9 cellular contexts compared by ENCODE assay signal in genomic region chrX:45756562-45756961, GRCh38.
DNase-seq lines count a peak whose midpoint lies in the region; ATAC-seq, FAIRE-seq and TF ChIP-seq lines count a peak whose summit lies in the region.
"Had no signal": no experiment of that assay in that cellular context is flagged by ENCODE, and none has a peak within 500 bp of the region (broad histone marks: within the 10 kb centered on the region; RNA-seq: fewer than 3 reads in every experiment).

No MANE protein-coding gene starts in this region.

- H3K9me3 Mint-ChIP-seq in stimulated activated naive CD8-positive, alpha-beta T cell treated with anti-CD3 and anti-CD28 coated beads, Interleukin-15, Interleukin-2, amounts not matched to agents 100 ng/mL and 50 ng/mL, for 24 hours, result no peaks in the 10 kb centered on the region
- H3K9me3 Mint-ChIP-seq in astrocyte (ENCODE audit: unreplicated experiment), result no peaks in the 10 kb centered on the region
- H3K9me3 Mint-ChIP-seq in activated T-helper 2 cell treated with anti-CD3 and anti-CD28 coated beads, Interferon-gamma antibody, Interleukin-2, Interleukin-4, amounts not matched to agents 10 μg/mL and 5 μg/mL and 100 μg/mL, durations not matched to agents 14 hours and 24 hours and 36 hours, result no peaks in the 10 kb centered on the region

- no peak for ATAC-seq in stimulated activated naive CD8-positive, alpha-beta T cell treated with anti-CD3 and anti-CD28 coated beads, Interleukin-15, Interleukin-2, amounts not matched to agents 100 U/mL and 50 U/mL, for 24 hours

- H3K27me3 ChIP-seq in astrocyte (ENCODE audit: insufficient read depth, low read length) (no peaks in the 10 kb centered on the region), thyroid gland (no peaks in the 10 kb centered on the region)
- H3K27me3 ChIP-seq: Peyer's patch had no signal

- H3K4me2 ChIP-seq in astrocyte (ENCODE audit: low read length), result peak overlapping the region; percentile 13

- 5 to 6% methylated on average over 3 of the region's 3 CpGs for WGBS in thyroid gland, 2 donors

- peaks cover 63% of the 10 kb centered on the region for H3K4me1 Mint-ChIP-seq in stimulated activated naive CD8-positive, alpha-beta T cell treated with anti-CD3 and anti-CD28 coated beads, Interleukin-15, Interleukin-2, amounts not matched to agents 100 ng/mL and 50 ng/mL, for 24 hours (ENCODE audit: low read depth)
- H3K4me1 Mint-ChIP-seq in astrocyte (ENCODE audit: low read depth, unreplicated experiment), result peaks cover 50% of the 10 kb centered on the region
- peaks cover 48% of the 10 kb centered on the region for H3K4me1 Mint-ChIP-seq in activated T-helper 2 cell treated with anti-CD3 and anti-CD28 coated beads, Interferon-gamma antibody, Interleukin-2, Interleukin-4, amounts not matched to agents 10 μg/mL and 5 μg/mL and 100 μg/mL, durations not matched to agents 14 hours and 24 hours and 36 hours (ENCODE audit: low read depth)

- peak overlapping the region; percentile 73 for H3K4me3 Mint-ChIP-seq in stimulated activated naive CD8-positive, alpha-beta T cell treated with anti-CD3 and anti-CD28 coated beads, Interleukin-15, Interleukin-2, amounts not matched to agents 100 ng/mL and 50 ng/mL, for 24 hours
- peak overlapping the region; percentile 27 for H3K4me3 Mint-ChIP-seq in astrocyte (ENCODE audit: unreplicated experiment)
- no peak overlapping the region for H3K4me3 Mint-ChIP-seq in activated T-helper 2 cell treated with anti-CD3 and anti-CD28 coated beads, Interferon-gamma antibody, Interleukin-2, Interleukin-4, amounts not matched to agents 10 μg/mL and 5 μg/mL and 100 μg/mL, durations not matched to agents 14 hours and 24 hours and 36 hours (ENCODE audit: low read depth)

- no peak for TF ChIP-seq POLR2A in thyroid gland (IDR thresholded peaks at IDR 0.05)

- H3K9me3 ChIP-seq in astrocyte (ENCODE audit: insufficient read depth, low read depth, low read length) (no peaks in the 10 kb centered on the region), thyroid gland (no peaks in the 10 kb centered on the region)
- H3K9me3 ChIP-seq: Peyer's patch had no signal

- H3K36me3 ChIP-seq in astrocyte (ENCODE audit: insufficient read depth, low read length), result peaks cover 50% of the 10 kb centered on the region
- no peaks in the 10 kb centered on the region for H3K36me3 ChIP-seq in thyroid gland
- H3K36me3 ChIP-seq: Peyer's patch had no signal

- no peak overlapping the region for H3K9ac ChIP-seq in astrocyte (ENCODE audit: low read length)

- intact Hi-C loops in thyroid gland (cut with DNase I), result no loop called here
- intact Hi-C loops in activated T-helper 2 cell treated with anti-CD3 and anti-CD28 coated beads, Interferon-gamma antibody, Interleukin-2, Interleukin-4, amounts not matched to agents 10 μg/mL and 5 μg/mL and 100 μg/mL, durations not matched to agents 14 hours and 24 hours and 36 hours (cut with micrococcal nuclease), result loop anchor here (10.0 kb wide), 1 partner anchor 568 kb away; no protein-coding TSS in a partner anchor

- peaks cover 89% of the 10 kb centered on the region for H3K79me2 ChIP-seq in astrocyte (ENCODE audit: insufficient read depth, low read length)

- H3K27me3 Mint-ChIP-seq in stimulated activated naive CD8-positive, alpha-beta T cell treated with anti-CD3 and anti-CD28 coated beads, Interleukin-15, Interleukin-2, amounts not matched to agents 100 ng/mL and 50 ng/mL, for 24 hours, result no peaks in the 10 kb centered on the region
- H3K27me3 Mint-ChIP-seq in astrocyte (ENCODE audit: low read depth, unreplicated experiment), result no peaks in the 10 kb centered on the region
- H3K27me3 Mint-ChIP-seq in activated T-helper 2 cell treated with anti-CD3 and anti-CD28 coated beads, Interferon-gamma antibody, Interleukin-2, Interleukin-4, amounts not matched to agents 10 μg/mL and 5 μg/mL and 100 μg/mL, durations not matched to agents 14 hours and 24 hours and 36 hours (ENCODE audit: low read depth), result no peaks in the 10 kb centered on the region

- peak overlapping the region; percentile 97 for H3K27ac Mint-ChIP-seq in stimulated activated naive CD8-positive, alpha-beta T cell treated with anti-CD3 and anti-CD28 coated beads, Interleukin-15, Interleukin-2, amounts not matched to agents 100 ng/mL and 50 ng/mL, for 24 hours
- no peak overlapping the region for H3K27ac Mint-ChIP-seq in astrocyte (ENCODE audit: unreplicated experiment)
- no peak overlapping the region for H3K27ac Mint-ChIP-seq in activated T-helper 2 cell treated with anti-CD3 and anti-CD28 coated beads, Interferon-gamma antibody, Interleukin-2, Interleukin-4, amounts not matched to agents 10 μg/mL and 5 μg/mL and 100 μg/mL, durations not matched to agents 14 hours and 24 hours and 36 hours

- H3K36me3 Mint-ChIP-seq in stimulated activated naive CD8-positive, alpha-beta T cell treated with anti-CD3 and anti-CD28 coated beads, Interleukin-15, Interleukin-2, amounts not matched to agents 100 ng/mL and 50 ng/mL, for 24 hours (ENCODE audit: low read depth), result peaks cover 56% of the 10 kb centered on the region
- H3K36me3 Mint-ChIP-seq in astrocyte (ENCODE audit: low read depth, unreplicated experiment), result peaks cover 3% of the 10 kb centered on the region
- peaks cover 58% of the 10 kb centered on the region for H3K36me3 Mint-ChIP-seq in activated T-helper 2 cell treated with anti-CD3 and anti-CD28 coated beads, Interferon-gamma antibody, Interleukin-2, Interleukin-4, amounts not matched to agents 10 μg/mL and 5 μg/mL and 100 μg/mL, durations not matched to agents 14 hours and 24 hours and 36 hours (ENCODE audit: low read depth)

- DNase-seq in stimulated activated naive CD8-positive, alpha-beta T cell treated with anti-CD3 and anti-CD28 coated beads, Interleukin-15, Interleukin-2, amounts not matched to agents 100 U/mL and 50 U/mL, for 24 hours, result no peak
- DNase-seq in NCI-H2196 treated with DMSO at 0.1 percent for 48 hours (lab: John Stamatoyannopoulos, UW; ENCODE audit: unreplicated experiment) (peak; percentile 28), astrocyte (ENCODE audit: low read depth) (peak; percentile 31), thyroid gland (peak; percentile 64 to 70), inferior parietal cortex (ENCODE audit: extremely low spot score) (no peak), SIG-M5 (lab: John Stamatoyannopoulos, UW) (no peak)
- no peak for DNase-seq in activated T-helper 2 cell treated with anti-CD3 and anti-CD28 coated beads, Interferon-gamma antibody, Interleukin-2, Interleukin-4, amounts not matched to agents 10 μg/mL and 5 μg/mL and 100 μg/mL, durations not matched to agents 14 hours and 24 hours and 36 hours (ENCODE audit: low spot score)

- peak; percentile 100 for FAIRE-seq in astrocyte (lab: Jason Lieb, UNC)

- H2AFZ ChIP-seq in astrocyte (ENCODE audit: low read depth, low read length), result no peak overlapping the region

- no peak for TF ChIP-seq CTCF in astrocyte (IDR thresholded peaks at IDR 0.05; ENCODE audit: insufficient read depth, low read depth, low read length)
- no peak for TF ChIP-seq CTCF in thyroid gland (IDR thresholded peaks at IDR 0.05)

- H3K27ac ChIP-seq in astrocyte (ENCODE audit: low read depth, low read length), result peak overlapping the region; percentile 39
- peak overlapping the region; percentile 50 to 77 (median 55) for H3K27ac ChIP-seq in thyroid gland
- H3K27ac ChIP-seq: Peyer's patch had no signal

- peaks cover 12% of the 10 kb centered on the region for H4K20me1 ChIP-seq in astrocyte (ENCODE audit: insufficient read depth, low read length)

- no peak overlapping the region for H3K4me3 ChIP-seq in astrocyte (ENCODE audit: insufficient read depth, low read depth, low read length)
- H3K4me3 ChIP-seq in thyroid gland (replicated peaks in 1 of 3), result no peak overlapping the region
- H3K4me3 ChIP-seq: Peyer's patch had no signal

- H3K4me1 ChIP-seq in astrocyte (ENCODE audit: insufficient read depth, low read length) (peaks cover 84% of the 10 kb centered on the region), thyroid gland (peaks cover 19 to 72% of the 10 kb centered on the region in 2 donors)

Comparison
In these comparisons a context has a peak if more than half of its experiments do, and no peak if none do; other contexts are left out.
1. DNase-seq: peak in NCI-H2196 treated with DMSO at 0.1 percent for 48 hours (single experiment), astrocyte (single experiment) and thyroid gland (2 of 2); none in stimulated activated naive CD8-positive, alpha-beta T cell treated with anti-CD3 and anti-CD28 coated beads, Interleukin-15, Interleukin-2, amounts not matched to agents 100 U/mL and 50 U/mL, for 24 hours (single experiment), inferior parietal cortex (single experiment), SIG-M5 (single experiment) and activated T-helper 2 cell treated with anti-CD3 and anti-CD28 coated beads, Interferon-gamma antibody, Interleukin-2, Interleukin-4, amounts not matched to agents 10 μg/mL and 5 μg/mL and 100 μg/mL, durations not matched to agents 14 hours and 24 hours and 36 hours (single experiment).